Comparison of ENCODE assay signal across 1 cellular context in the genomic region with DNA sequence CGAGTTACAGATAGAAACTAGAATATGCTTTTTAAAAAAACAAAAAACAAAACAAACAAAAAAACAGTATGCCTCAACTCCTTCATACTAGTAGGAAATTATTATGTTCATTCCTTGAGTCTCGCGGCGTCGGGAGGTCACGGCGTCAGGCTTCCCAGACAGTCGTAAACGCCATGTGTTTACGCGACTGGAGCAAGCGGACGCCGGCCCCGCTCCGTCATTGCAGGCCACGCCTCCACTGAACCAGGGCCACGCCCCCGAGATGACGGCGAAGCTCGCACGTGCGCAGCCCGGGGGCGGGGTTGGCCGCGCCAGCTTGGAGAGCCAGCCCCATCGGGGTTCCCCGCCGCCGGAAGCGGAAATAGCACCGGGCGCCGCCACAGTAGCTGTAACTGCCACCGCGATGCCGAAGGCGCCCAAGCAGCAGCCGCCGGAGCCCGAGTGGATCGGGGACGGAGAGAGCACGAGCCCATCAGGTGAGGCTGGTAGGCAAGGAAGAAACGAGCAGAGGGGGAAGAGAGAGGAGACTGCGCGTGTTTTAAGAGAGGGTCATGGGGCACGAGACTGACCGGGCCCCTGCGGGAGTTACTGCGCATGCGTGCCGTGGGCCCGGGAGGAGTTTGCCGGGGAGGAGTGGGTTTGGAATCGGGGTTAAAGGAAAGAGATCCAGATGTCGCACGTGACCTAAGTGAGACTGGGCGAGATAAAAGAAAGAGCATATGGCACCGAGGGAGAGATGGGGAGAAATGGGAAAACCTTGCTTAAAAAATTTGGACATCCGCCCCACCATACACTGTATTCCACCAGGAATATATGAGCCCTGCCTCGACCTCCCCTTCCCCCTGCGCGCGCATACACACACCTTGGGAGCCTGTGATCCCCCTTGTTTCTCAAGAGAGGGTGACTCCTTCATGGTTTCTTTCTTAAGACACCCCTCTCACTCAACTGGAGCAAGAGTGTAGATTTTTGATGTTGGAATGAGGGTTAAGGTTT.
A peak's percentile ranks its signal among the peaks of the same experiment; 100 is the strongest.
TF ChIP-seq lines count a peak whose summit lies in the region.

Gene ABCF1, plus strand, starts transcription at position 358 of the 993 bp plus-strand sequence. Its CDS starts 46 bp downstream, at position 404.

TF ChIP-seq in HepG2, 621 proteins besides CTCF, POLR2A, EP300 and RAD21 (continued from another document and continues in another):
- TF ChIP-seq, protein P1, sequence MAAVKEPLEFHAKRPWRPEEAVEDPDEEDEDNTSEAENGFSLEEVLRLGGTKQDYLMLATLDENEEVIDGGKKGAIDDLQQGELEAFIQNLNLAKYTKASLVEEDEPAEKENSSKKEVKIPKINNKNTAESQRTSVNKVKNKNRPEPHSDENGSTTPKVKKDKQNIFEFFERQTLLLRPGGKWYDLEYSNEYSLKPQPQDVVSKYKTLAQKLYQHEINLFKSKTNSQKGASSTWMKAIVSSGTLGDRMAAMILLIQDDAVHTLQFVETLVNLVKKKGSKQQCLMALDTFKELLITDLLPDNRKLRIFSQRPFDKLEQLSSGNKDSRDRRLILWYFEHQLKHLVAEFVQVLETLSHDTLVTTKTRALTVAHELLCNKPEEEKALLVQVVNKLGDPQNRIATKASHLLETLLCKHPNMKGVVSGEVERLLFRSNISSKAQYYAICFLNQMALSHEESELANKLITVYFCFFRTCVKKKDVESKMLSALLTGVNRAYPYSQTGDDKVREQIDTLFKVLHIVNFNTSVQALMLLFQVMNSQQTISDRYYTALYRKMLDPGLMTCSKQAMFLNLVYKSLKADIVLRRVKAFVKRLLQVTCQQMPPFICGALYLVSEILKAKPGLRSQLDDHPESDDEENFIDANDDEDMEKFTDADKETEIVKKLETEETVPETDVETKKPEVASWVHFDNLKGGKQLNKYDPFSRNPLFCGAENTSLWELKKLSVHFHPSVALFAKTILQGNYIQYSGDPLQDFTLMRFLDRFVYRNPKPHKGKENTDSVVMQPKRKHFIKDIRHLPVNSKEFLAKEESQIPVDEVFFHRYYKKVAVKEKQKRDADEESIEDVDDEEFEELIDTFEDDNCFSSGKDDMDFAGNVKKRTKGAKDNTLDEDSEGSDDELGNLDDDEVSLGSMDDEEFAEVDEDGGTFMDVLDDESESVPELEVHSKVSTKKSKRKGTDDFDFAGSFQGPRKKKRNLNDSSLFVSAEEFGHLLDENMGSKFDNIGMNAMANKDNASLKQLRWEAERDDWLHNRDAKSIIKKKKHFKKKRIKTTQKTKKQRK (IDR thresholded peaks at IDR 0.05; ENCODE audit: low read length) = no peak
- 0 out of 2 replicates have a peak, but pooled peaks have one; percentile 78 for TF ChIP-seq ZNF737 (CRISPR knock-in tag; IDR thresholded peaks at IDR 0.05; ENCODE audit: borderline replicate concordance)
- TF ChIP-seq BCL6 (CRISPR knock-in tag; IDR thresholded peaks at IDR 0.05) = peak; percentile 76
- no peak for TF ChIP-seq THYN1 (CRISPR knock-in tag; IDR thresholded peaks at IDR 0.05; ENCODE audit: borderline replicate concordance, low read depth)
- TF ChIP-seq, protein P2, sequence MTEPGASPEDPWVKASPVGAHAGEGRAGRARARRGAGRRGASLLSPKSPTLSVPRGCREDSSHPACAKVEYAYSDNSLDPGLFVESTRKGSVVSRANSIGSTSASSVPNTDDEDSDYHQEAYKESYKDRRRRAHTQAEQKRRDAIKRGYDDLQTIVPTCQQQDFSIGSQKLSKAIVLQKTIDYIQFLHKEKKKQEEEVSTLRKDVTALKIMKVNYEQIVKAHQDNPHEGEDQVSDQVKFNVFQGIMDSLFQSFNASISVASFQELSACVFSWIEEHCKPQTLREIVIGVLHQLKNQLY (CRISPR knock-in tag; IDR thresholded peaks at IDR 0.05) = peak; percentile 91
- TF ChIP-seq ZNF496 (CRISPR knock-in tag; IDR thresholded peaks at IDR 0.05; ENCODE audit: insufficient replicate concordance) = no peak
- TF ChIP-seq DMTF1 (CRISPR knock-in tag; IDR thresholded peaks at IDR 0.05) = peak; percentile 90
- TF ChIP-seq KDM3A (CRISPR knock-in tag; IDR thresholded peaks at IDR 0.05; ENCODE audit: low read depth) = peak; percentile 98
- TF ChIP-seq ZBTB3 (CRISPR knock-in tag; IDR thresholded peaks at IDR 0.05; ENCODE audit: borderline replicate concordance, low read depth) = 0 out of 2 replicates have a peak, but pooled peaks have one; percentile 44
- TF ChIP-seq, protein P3, sequence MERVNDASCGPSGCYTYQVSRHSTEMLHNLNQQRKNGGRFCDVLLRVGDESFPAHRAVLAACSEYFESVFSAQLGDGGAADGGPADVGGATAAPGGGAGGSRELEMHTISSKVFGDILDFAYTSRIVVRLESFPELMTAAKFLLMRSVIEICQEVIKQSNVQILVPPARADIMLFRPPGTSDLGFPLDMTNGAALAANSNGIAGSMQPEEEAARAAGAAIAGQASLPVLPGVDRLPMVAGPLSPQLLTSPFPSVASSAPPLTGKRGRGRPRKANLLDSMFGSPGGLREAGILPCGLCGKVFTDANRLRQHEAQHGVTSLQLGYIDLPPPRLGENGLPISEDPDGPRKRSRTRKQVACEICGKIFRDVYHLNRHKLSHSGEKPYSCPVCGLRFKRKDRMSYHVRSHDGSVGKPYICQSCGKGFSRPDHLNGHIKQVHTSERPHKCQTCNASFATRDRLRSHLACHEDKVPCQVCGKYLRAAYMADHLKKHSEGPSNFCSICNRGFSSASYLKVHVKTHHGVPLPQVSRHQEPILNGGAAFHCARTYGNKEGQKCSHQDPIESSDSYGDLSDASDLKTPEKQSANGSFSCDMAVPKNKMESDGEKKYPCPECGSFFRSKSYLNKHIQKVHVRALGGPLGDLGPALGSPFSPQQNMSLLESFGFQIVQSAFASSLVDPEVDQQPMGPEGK (CRISPR knock-in tag; IDR thresholded peaks at IDR 0.05) = peak; percentile 79; the same call in 1 of the 2 replicates
- peak; percentile 63 for TF ChIP-seq NFYB (CRISPR knock-in tag; IDR thresholded peaks at IDR 0.05)
- no peak for TF ChIP-seq ZNF432 (CRISPR knock-in tag; IDR thresholded peaks at IDR 0.05; ENCODE audit: borderline replicate concordance)
- TF ChIP-seq, protein P4, sequence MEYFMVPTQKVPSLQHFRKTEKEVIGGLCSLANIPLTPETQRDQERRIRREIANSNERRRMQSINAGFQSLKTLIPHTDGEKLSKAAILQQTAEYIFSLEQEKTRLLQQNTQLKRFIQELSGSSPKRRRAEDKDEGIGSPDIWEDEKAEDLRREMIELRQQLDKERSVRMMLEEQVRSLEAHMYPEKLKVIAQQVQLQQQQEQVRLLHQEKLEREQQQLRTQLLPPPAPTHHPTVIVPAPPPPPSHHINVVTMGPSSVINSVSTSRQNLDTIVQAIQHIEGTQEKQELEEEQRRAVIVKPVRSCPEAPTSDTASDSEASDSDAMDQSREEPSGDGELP (IDR thresholded peaks at IDR 0.05; ENCODE audit: borderline replicate concordance, low read depth) = peak; percentile 73; the same call in 1 of the 2 replicates
- peak; percentile 76 for TF ChIP-seq SIN3B (IDR thresholded peaks at IDR 0.05; ENCODE audit: low read length)
- TF ChIP-seq, protein P5, sequence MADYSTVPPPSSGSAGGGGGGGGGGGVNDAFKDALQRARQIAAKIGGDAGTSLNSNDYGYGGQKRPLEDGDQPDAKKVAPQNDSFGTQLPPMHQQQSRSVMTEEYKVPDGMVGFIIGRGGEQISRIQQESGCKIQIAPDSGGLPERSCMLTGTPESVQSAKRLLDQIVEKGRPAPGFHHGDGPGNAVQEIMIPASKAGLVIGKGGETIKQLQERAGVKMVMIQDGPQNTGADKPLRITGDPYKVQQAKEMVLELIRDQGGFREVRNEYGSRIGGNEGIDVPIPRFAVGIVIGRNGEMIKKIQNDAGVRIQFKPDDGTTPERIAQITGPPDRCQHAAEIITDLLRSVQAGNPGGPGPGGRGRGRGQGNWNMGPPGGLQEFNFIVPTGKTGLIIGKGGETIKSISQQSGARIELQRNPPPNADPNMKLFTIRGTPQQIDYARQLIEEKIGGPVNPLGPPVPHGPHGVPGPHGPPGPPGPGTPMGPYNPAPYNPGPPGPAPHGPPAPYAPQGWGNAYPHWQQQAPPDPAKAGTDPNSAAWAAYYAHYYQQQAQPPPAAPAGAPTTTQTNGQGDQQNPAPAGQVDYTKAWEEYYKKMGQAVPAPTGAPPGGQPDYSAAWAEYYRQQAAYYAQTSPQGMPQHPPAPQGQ (CRISPR knock-in tag; IDR thresholded peaks at IDR 0.05; ENCODE audit: borderline replicate concordance) = no peak; the same call in 1 of the 2 replicates
- TF ChIP-seq SMAD3 (CRISPR knock-in tag; IDR thresholded peaks at IDR 0.05) = peak; percentile 82
- TF ChIP-seq REST (IDR thresholded peaks at IDR 0.05; ENCODE audit: borderline replicate concordance in 1 of 2, low read depth in 1 of 2, low read length in 2 of 2) = peak in 1 of 2 experiments; percentile 13; a peak in 1 of 4 replicates
- peak; percentile 93 for TF ChIP-seq ELF4 (CRISPR knock-in tag; IDR thresholded peaks at IDR 0.05; ENCODE audit: borderline replicate concordance)
- TF ChIP-seq DPF2 (CRISPR knock-in tag; IDR thresholded peaks at IDR 0.05; ENCODE audit: borderline replicate concordance, low read depth) = no peak
- no peak; the same call in 1 of the 2 replicates for TF ChIP-seq PLSCR1 (CRISPR knock-in tag; IDR thresholded peaks at IDR 0.05; ENCODE audit: borderline replicate concordance)
- TF ChIP-seq REPIN1 (CRISPR knock-in tag; IDR thresholded peaks at IDR 0.05; ENCODE audit: borderline replicate concordance, low read depth) = peak; percentile 76; the same call in 1 of the 2 replicates
- 0 out of 2 replicates have a peak, but pooled peaks have one; percentile 41 for TF ChIP-seq HNRNPL (IDR thresholded peaks at IDR 0.05; ENCODE audit: low read depth, low read length)
- TF ChIP-seq SALL1 (CRISPR knock-in tag; IDR thresholded peaks at IDR 0.05) = peak; percentile 95
- TF ChIP-seq, protein P6, sequence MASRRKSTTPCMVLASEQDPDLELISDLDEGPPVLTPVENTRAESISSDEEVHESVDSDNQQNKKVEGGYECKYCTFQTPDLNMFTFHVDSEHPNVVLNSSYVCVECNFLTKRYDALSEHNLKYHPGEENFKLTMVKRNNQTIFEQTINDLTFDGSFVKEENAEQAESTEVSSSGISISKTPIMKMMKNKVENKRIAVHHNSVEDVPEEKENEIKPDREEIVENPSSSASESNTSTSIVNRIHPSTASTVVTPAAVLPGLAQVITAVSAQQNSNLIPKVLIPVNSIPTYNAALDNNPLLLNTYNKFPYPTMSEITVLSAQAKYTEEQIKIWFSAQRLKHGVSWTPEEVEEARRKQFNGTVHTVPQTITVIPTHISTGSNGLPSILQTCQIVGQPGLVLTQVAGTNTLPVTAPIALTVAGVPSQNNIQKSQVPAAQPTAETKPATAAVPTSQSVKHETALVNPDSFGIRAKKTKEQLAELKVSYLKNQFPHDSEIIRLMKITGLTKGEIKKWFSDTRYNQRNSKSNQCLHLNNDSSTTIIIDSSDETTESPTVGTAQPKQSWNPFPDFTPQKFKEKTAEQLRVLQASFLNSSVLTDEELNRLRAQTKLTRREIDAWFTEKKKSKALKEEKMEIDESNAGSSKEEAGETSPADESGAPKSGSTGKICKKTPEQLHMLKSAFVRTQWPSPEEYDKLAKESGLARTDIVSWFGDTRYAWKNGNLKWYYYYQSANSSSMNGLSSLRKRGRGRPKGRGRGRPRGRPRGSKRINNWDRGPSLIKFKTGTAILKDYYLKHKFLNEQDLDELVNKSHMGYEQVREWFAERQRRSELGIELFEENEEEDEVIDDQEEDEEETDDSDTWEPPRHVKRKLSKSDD (CRISPR knock-in tag; IDR thresholded peaks at IDR 0.05; ENCODE audit: low read depth) = peak; percentile 88; the same call in 1 of the 2 replicates
- peak; percentile 96 for TF ChIP-seq ETV5 (CRISPR knock-in tag; IDR thresholded peaks at IDR 0.05; ENCODE audit: borderline replicate concordance)
- TF ChIP-seq DR1 (CRISPR knock-in tag; IDR thresholded peaks at IDR 0.05) = peak; percentile 84
- TF ChIP-seq ATF4 (CRISPR knock-in tag; IDR thresholded peaks at IDR 0.05) = peak in 1 of 2 experiments; percentile 77; a peak in 2 of 4 replicates
